In genomic region chr10:89565180-89565579, GRCh38 we compare ENCODE assay signal across 8 cellular contexts. TPM values are rescaled to one million over a fixed set of nuclear protein-coding genes. Genes with fewer than 3 reads are reported as not detected.
"Had no signal": no experiment of that assay in that cellular context is flagged by ENCODE, and none has a peak within 500 bp of the region (broad histone marks: within the 10 kb centered on the region; RNA-seq: fewer than 3 reads in every experiment).

No MANE protein-coding gene starts in this region.

- FAIRE-seq: H1 had no signal

- H3K4me2 ChIP-seq: GM23338, KMS-11 had no signal

- ATAC-seq: GM23338 had no signal

- DNase-seq: H9, HCEC 1CT, KBM-7 had no signal

- H3K27ac ChIP-seq: HL-60, KMS-11 had no signal

- H3K4me3 ChIP-seq: GM23338 had no signal

- H2AFZ ChIP-seq: GM23338 had no signal

- H3K9ac ChIP-seq: KMS-11 had no signal

RNA-seq across cellular contexts. Expression of gene SLC16A12, which starts 29.8 kb away (rescaled TPM):
- polyA plus RNA-seq: IgD-negative memory B cell had no signal
